In genomic region chr16:67162439-67163163, GRCh38 we compare ENCODE assay signal across 11 cellular contexts. TPM values are rescaled to one million over a fixed set of nuclear protein-coding genes. Genes with fewer than 3 reads are reported as not detected.
DNase-seq lines count a peak whose midpoint lies in the region; ATAC-seq and TF ChIP-seq lines count a peak whose summit lies in the region.
"Had no signal": no experiment of that assay in that cellular context is flagged by ENCODE, and none has a peak within 500 bp of the region (broad histone marks: within the 10 kb centered on the region; RNA-seq: fewer than 3 reads in every experiment).

No MANE protein-coding gene starts in this region.

- H3K9ac ChIP-seq in mesendoderm (ENCODE audit: low read length) (peak overlapping the region; percentile 32), mammary epithelial cell (ENCODE audit: insufficient read depth, low read length) (no peak overlapping the region)

- no peaks in the 10 kb centered on the region for H4K20me1 ChIP-seq in mammary epithelial cell (ENCODE audit: insufficient read depth, low read length)

- H2AK5ac ChIP-seq in mesendoderm (ENCODE audit: low read length) = no peak overlapping the region

- H3K36me3 ChIP-seq in mesendoderm (ENCODE audit: control insufficient read depth, insufficient read depth, low read length) = no peaks in the 10 kb centered on the region
- no peaks in the 10 kb centered on the region for H3K36me3 ChIP-seq in left lung
- H3K36me3 ChIP-seq in mammary epithelial cell (ENCODE audit: insufficient read depth, low read length) = no peaks in the 10 kb centered on the region

- H2BK15ac ChIP-seq in mesendoderm (replicated peaks; ENCODE audit: low read depth) = no peak overlapping the region

- peaks cover 18 to 29% of the 10 kb centered on the region in 2 donors for H3K4me1 Mint-ChIP-seq in natural killer cell
- H3K4me1 Mint-ChIP-seq in natural killer cell treated with Interleukin-12 subunit alpha and Interleukin-12 subunit beta and Interleukin-15 and Interleukin-18, amount 100 ng/mL, for 72 hours (ENCODE audit: low read depth in 2 of 2) = peaks cover 19 to 37% of the 10 kb centered on the region in 2 donors

- H3K23ac ChIP-seq in mesendoderm (ENCODE audit: low read length) = no peak overlapping the region

- H3K4me2 ChIP-seq in mesendoderm (ENCODE audit: low read length) (peak overlapping the region; percentile 78), mammary epithelial cell (ENCODE audit: insufficient read depth, low read depth, low read length) (no peak overlapping the region)

- H3K27me3 Mint-ChIP-seq in natural killer cell (ENCODE audit: low read depth in 2 of 2) = peaks cover 4 to 39% of the 10 kb centered on the region in 2 donors
- peaks cover 9 to 12% of the 10 kb centered on the region in 2 donors for H3K27me3 Mint-ChIP-seq in natural killer cell treated with Interleukin-12 subunit alpha and Interleukin-12 subunit beta and Interleukin-15 and Interleukin-18, amount 100 ng/mL, for 72 hours

- no peak overlapping the region for H2AFZ ChIP-seq in mammary epithelial cell (ENCODE audit: low read depth, low read length)

- dilution Hi-C loops in mammary epithelial cell (cut with HindIII; ENCODE audit: low sequenced_read_pairs) = no loop called here

- in situ Hi-C loops in mammary epithelial cell (cut with MboI; ENCODE audit: low sequenced_read_pairs in 2 of 2) = no loop called here

- no peak overlapping the region for H2BK120ac ChIP-seq in mesendoderm (ENCODE audit: low read depth, low read length)

- no TSS peak for BruUV-seq in mammary epithelial cell (replicated peaks; lab: Mats Ljungman, UMichigan)

- no peak overlapping the region for H3K27ac ChIP-seq in mesendoderm (ENCODE audit: low read depth, low read length)
- H3K27ac ChIP-seq in left lung = no peak overlapping the region
- no peak overlapping the region for H3K27ac ChIP-seq in mammary epithelial cell (ENCODE audit: insufficient read depth, low read depth, low read length)
- H3K27ac ChIP-seq: SK-N-MC had no signal

- peak overlapping the region; percentile 70 for H3K56ac ChIP-seq in mesendoderm (ENCODE audit: low read length)

- no peak overlapping the region for H3K27ac Mint-ChIP-seq in natural killer cell
- no peak overlapping the region for H3K27ac Mint-ChIP-seq in natural killer cell treated with Interleukin-12 subunit alpha and Interleukin-12 subunit beta and Interleukin-15 and Interleukin-18, amount 100 ng/mL, for 72 hours

- H3K27me3 ChIP-seq in mesendoderm (ENCODE audit: insufficient read depth, low read length, poor library complexity) = peaks cover 65% of the 10 kb centered on the region
- peaks cover 25 to 64% of the 10 kb centered on the region in 2 donors for H3K27me3 ChIP-seq in left lung
- H3K27me3 ChIP-seq in mammary epithelial cell (ENCODE audit: insufficient read depth, low read length) = no peaks in the 10 kb centered on the region
- H3K27me3 ChIP-seq: body of pancreas had no signal

- H3K9me3 ChIP-seq in left lung (no peaks in the 10 kb centered on the region), mammary epithelial cell (replicated peaks; ENCODE audit: insufficient read depth, low read length) (no peaks in the 10 kb centered on the region)
- H3K9me3 ChIP-seq: body of pancreas had no signal

- H4K5ac ChIP-seq in mesendoderm (ENCODE audit: low read length) = no peak overlapping the region

- H2BK5ac ChIP-seq in mesendoderm (ENCODE audit: low read length) = no peak overlapping the region

- intact Hi-C loops in natural killer cell (cut with micrococcal nuclease) = no loop called here
- intact Hi-C loops in left lung (cut with DNase I) = no loop called here
- intact Hi-C loops in mammary epithelial cell (cut with micrococcal nuclease) = no loop called here

- DNase-seq in natural killer cell (no peak), astrocyte of the hippocampus (ENCODE audit: low read depth, low spot score) (peak; percentile 45), mesendoderm (peak; percentile 26), left lung (no peak), NOMO-1 treated with dmso at 0.1 percent for 144 hours (lab: John Stamatoyannopoulos, UW; ENCODE audit: unreplicated experiment) (no peak), mammary epithelial cell (no peak)
- no peak for DNase-seq in natural killer cell treated with Interleukin-12 subunit alpha and Interleukin-12 subunit beta and Interleukin-15 and Interleukin-18, amount 100 ng/mL, for 72 hours (ENCODE audit: low spot score)
- DNase-seq: DND-41 had no signal

- H3K79me1 ChIP-seq in mesendoderm (ENCODE audit: low read length) = no peaks in the 10 kb centered on the region

- TF ChIP-seq CTCF in natural killer cell (IDR thresholded peaks at IDR 0.05) (no peak), left lung (IDR thresholded peaks at IDR 0.05) (no peak), mammary epithelial cell (conservative IDR thresholded peaks at IDR 0.05 in 1 of 2, IDR thresholded peaks at IDR 0.05 in 1 of 2; ENCODE audit: extremely low read depth in 1 of 2, insufficient read depth in 1 of 2, low read depth in 1 of 2, low read length in 2 of 2) (no peak)

- H3K4ac ChIP-seq in mesendoderm (ENCODE audit: low read depth, low read length) = no peak overlapping the region

- no peaks in the 10 kb centered on the region for H3K9me3 Mint-ChIP-seq in natural killer cell
- no peaks in the 10 kb centered on the region for H3K9me3 Mint-ChIP-seq in natural killer cell treated with Interleukin-12 subunit alpha and Interleukin-12 subunit beta and Interleukin-15 and Interleukin-18, amount 100 ng/mL, for 72 hours

- no peak overlapping the region for H3K18ac ChIP-seq in mesendoderm (ENCODE audit: low read length)

- CTCF ChIA-PET in mammary epithelial cell (lab: Charles Lee; ENCODE audit: low non-redundant PET) = no interaction called here

- H3K4me3 ChIP-seq in mesendoderm (ENCODE audit: low read length) (no peak overlapping the region), left lung (peak overlapping the region in 1 of 2 donors; percentile 7), mammary epithelial cell (replicated peaks in 1 of 3; ENCODE audit: insufficient read depth in 1 of 3, low read depth in 2 of 3, low read length in 3 of 3) (no peak overlapping the region)
- H3K4me3 ChIP-seq: body of pancreas, SK-N-MC had no signal

- H3K79me2 ChIP-seq in mesendoderm (ENCODE audit: control insufficient read depth, insufficient read depth, low read length) (no peaks in the 10 kb centered on the region), mammary epithelial cell (ENCODE audit: insufficient read depth, low read length) (peaks cover 5% of the 10 kb centered on the region)

- no peaks in the 10 kb centered on the region for H3K36me3 Mint-ChIP-seq in natural killer cell
- no peaks in the 10 kb centered on the region for H3K36me3 Mint-ChIP-seq in natural killer cell treated with Interleukin-12 subunit alpha and Interleukin-12 subunit beta and Interleukin-15 and Interleukin-18, amount 100 ng/mL, for 72 hours

- no CpG with 5 or more reads among the region's 44 CpGs for WGBS in mesendoderm (ENCODE audit: extremely low coverage, insufficient coverage, low lambda C conversion rate)
- WGBS in mammary epithelial cell (ENCODE audit: low coverage, missing lambda C conversion rate) = 61% methylated on average over 33 of the region's 44 CpGs

- H3K4me3 Mint-ChIP-seq in natural killer cell = peak overlapping the region; percentile 37
- no peak overlapping the region for H3K4me3 Mint-ChIP-seq in natural killer cell treated with Interleukin-12 subunit alpha and Interleukin-12 subunit beta and Interleukin-15 and Interleukin-18, amount 100 ng/mL, for 72 hours

- no peaks in the 10 kb centered on the region for H3K4me1 ChIP-seq in mesendoderm (ENCODE audit: control insufficient read depth, low read depth, low read length)
- peaks cover 38 to 67% of the 10 kb centered on the region in 2 donors for H3K4me1 ChIP-seq in left lung
- peaks cover 11% of the 10 kb centered on the region for H3K4me1 ChIP-seq in mammary epithelial cell (ENCODE audit: insufficient read depth, low read length)

- H4K8ac ChIP-seq in mesendoderm (ENCODE audit: low read depth, low read length) = no peak overlapping the region

- ATAC-seq in natural killer cell = no peak
- no peak for ATAC-seq in natural killer cell treated with Interleukin-12 subunit alpha and Interleukin-12 subunit beta and Interleukin-15 and Interleukin-18, amount 100 ng/mL, for 72 hours
- ATAC-seq in left lung = no peak
- ATAC-seq in GM19452 (IDR thresholded peaks at IDR 0.05; ENCODE audit: unreplicated experiment) = no peak
- ATAC-seq: body of pancreas had no signal

RNA-seq across cellular contexts. Expression of gene HSF4, which starts 1.9 kb away (rescaled TPM):
- total RNA-seq in natural killer cell (1 to 10 TPM; 6.9 to 8.3 (median 7.3) TPM), left lung (10 to 100 TPM; 28.1 to 38.2 TPM), mammary epithelial cell (10 to 100 TPM in 1 of 2 donors, 1 to 10 TPM in 1; 2.3 to 19.9 TPM)
- 10 to 100 TPM; 17.2 to 19.4 TPM for total RNA-seq in natural killer cell treated with Interleukin-12 subunit alpha and Interleukin-12 subunit beta and Interleukin-15 and Interleukin-18, amount 100 ng/mL, for 72 hours
- polyA plus RNA-seq in mesendoderm (2013, experiment 1 of 2) = not detected
- polyA plus RNA-seq in mesendoderm (2013, experiment 2 of 2) = not detected
- 3.6 TPM for polyA plus RNA-seq in mammary epithelial cell
- polyA minus RNA-seq in mammary epithelial cell = 1.8 TPM

RNA-seq across cellular contexts. Expression of gene FBXL8, which starts 2.8 kb away (rescaled TPM):
- total RNA-seq in natural killer cell = 1 to 10 TPM; 5.2 to 8.3 (median 6.3) TPM
- total RNA-seq in natural killer cell treated with Interleukin-12 subunit alpha and Interleukin-12 subunit beta and Interleukin-15 and Interleukin-18, amount 100 ng/mL, for 72 hours = 10 to 100 TPM; 15.3 to 16.8 TPM
- 0.08 TPM for polyA plus RNA-seq in mesendoderm (2013, experiment 1 of 2)
- polyA plus RNA-seq in mesendoderm (2013, experiment 2 of 2) = 0.06 TPM
- total RNA-seq in left lung = 10 to 100 TPM; 22.1 to 22.9 TPM
- total RNA-seq in mammary epithelial cell = 10 to 100 TPM; 12.0 to 14.6 TPM
- polyA plus RNA-seq in mammary epithelial cell = 6.1 TPM
- polyA minus RNA-seq in mammary epithelial cell = not detected

RNA-seq across cellular contexts. Expression of gene TRADD, which starts 2.9 kb away (rescaled TPM):
- total RNA-seq in natural killer cell (10 to 100 TPM; 15.2 to 27.5 (median 26.8) TPM), left lung (10 to 100 TPM; 25.1 to 25.5 TPM), mammary epithelial cell (10 to 100 TPM; 17.8 to 18.6 TPM)
- total RNA-seq in natural killer cell treated with Interleukin-12 subunit alpha and Interleukin-12 subunit beta and Interleukin-15 and Interleukin-18, amount 100 ng/mL, for 72 hours = 10 to 100 TPM; 38.5 to 51.2 TPM
- polyA plus RNA-seq in mesendoderm (2013, experiment 1 of 2) = 0.15 TPM
- polyA plus RNA-seq in mesendoderm (2013, experiment 2 of 2) = 0.08 TPM
- polyA plus RNA-seq in mammary epithelial cell = 16.1 TPM
- 4.9 TPM for polyA minus RNA-seq in mammary epithelial cell

RNA-seq across cellular contexts. Expression of gene NOL3, which starts 7.7 kb away (rescaled TPM):
- 1 to 10 TPM in 2 of 3 donors, under 1 TPM in 1; 0.88 to 1.3 (median 1.3) TPM for total RNA-seq in natural killer cell
- total RNA-seq in natural killer cell treated with Interleukin-12 subunit alpha and Interleukin-12 subunit beta and Interleukin-15 and Interleukin-18, amount 100 ng/mL, for 72 hours = 10 to 100 TPM; 10.5 to 20.1 TPM
- polyA plus RNA-seq in mesendoderm (2013, experiment 1 of 2) = 1.3 TPM
- polyA plus RNA-seq in mesendoderm (2013, experiment 2 of 2) = 1.1 TPM
- total RNA-seq in left lung = 10 to 100 TPM; 29.5 to 36.7 TPM
- total RNA-seq in mammary epithelial cell = 10 to 100 TPM; 30.0 to 41.9 TPM
- polyA plus RNA-seq in mammary epithelial cell = 22.1 TPM
- 5.8 TPM for polyA minus RNA-seq in mammary epithelial cell

RNA-seq across cellular contexts. Expression of gene B3GNT9, which starts 11.8 kb away (rescaled TPM):
- total RNA-seq in natural killer cell = 1 to 10 TPM in 2 of 3 donors, under 1 TPM in 1; 0.80 to 1.3 (median 1.0) TPM
- total RNA-seq in natural killer cell treated with Interleukin-12 subunit alpha and Interleukin-12 subunit beta and Interleukin-15 and Interleukin-18, amount 100 ng/mL, for 72 hours = 1 to 10 TPM; 3.3 to 3.8 TPM
- polyA plus RNA-seq in mesendoderm (2013, experiment 1 of 2) = 2.2 TPM
- polyA plus RNA-seq in mesendoderm (2013, experiment 2 of 2) = 2.0 TPM
- total RNA-seq in left lung = 10 to 100 TPM; 18.6 to 29.4 TPM
- 10 to 100 TPM in 1 of 2 donors, 1 to 10 TPM in 1; 4.7 to 22.0 TPM for total RNA-seq in mammary epithelial cell
- polyA plus RNA-seq in mammary epithelial cell = 10.9 TPM
- 17.8 TPM for polyA minus RNA-seq in mammary epithelial cell

Comparison
In these comparisons a context has a peak if more than half of its experiments do, and no peak if none do; other contexts are left out.
1. DNase-seq: peak in astrocyte of the hippocampus (single experiment) and mesendoderm (single experiment); none in natural killer cell (single experiment), natural killer cell treated with Interleukin-12 subunit alpha and Interleukin-12 subunit beta and Interleukin-15 and Interleukin-18, amount 100 ng/mL, for 72 hours (single experiment), left lung (0 of 2), NOMO-1 treated with dmso at 0.1 percent for 144 hours (single experiment) and mammary epithelial cell (single experiment).